Comparison of ENCODE assay signal across 24 cellular contexts in the genomic region with DNA sequence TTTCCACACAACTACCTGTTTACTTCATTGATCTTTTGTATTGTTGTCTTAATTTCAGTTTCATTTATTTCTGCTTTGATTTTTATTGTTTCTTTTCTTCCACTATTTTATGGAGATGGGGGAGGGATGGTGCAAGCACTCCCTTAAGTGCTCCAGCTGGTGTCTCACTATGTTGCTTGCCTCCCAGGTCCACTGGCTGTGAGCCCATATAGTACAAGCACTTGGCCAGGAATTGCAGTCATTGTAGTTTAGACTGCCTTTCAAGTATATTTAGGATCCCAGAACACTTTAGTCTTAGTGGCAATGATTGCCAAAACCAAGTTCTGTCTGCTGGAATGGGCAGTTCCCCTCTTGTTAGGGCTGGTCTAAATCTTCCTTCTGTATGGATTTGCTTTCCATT. TPM values are rescaled to one million over a fixed set of nuclear protein-coding genes. Genes with fewer than 3 reads are reported as not detected.
DNase-seq lines count a peak whose midpoint lies in the region; ATAC-seq, FAIRE-seq and TF ChIP-seq lines count a peak whose summit lies in the region.
"Had no signal": no experiment of that assay in that cellular context is flagged by ENCODE, and none has a peak within 500 bp of the region (broad histone marks: within the 10 kb centered on the region; RNA-seq: fewer than 3 reads in every experiment).

No MANE protein-coding gene starts in this region.

- H3K4me2 ChIP-seq in astrocyte (ENCODE audit: low read length), result no peak overlapping the region
- H3K4me2 ChIP-seq: PC-9 had no signal

- DNase-seq in Right ventricle myocardium inferior (ENCODE audit: missing footprints) (no peak), right cardiac atrium (no peak), astrocyte (ENCODE audit: low read depth) (peak; percentile 18), fibroblast of gingiva (ENCODE audit: low read depth) (peak; percentile 23), left lung (peak in 1 of 2 donors; percentile 32), NOMO-1 treated with DMSO at 0.1 percent for 48 hours (lab: John Stamatoyannopoulos, UW; ENCODE audit: unreplicated experiment) (no peak), iPS-NIHi7 (ENCODE audit: extremely low spot score) (no peak)
- DNase-seq: ACHN, AML-193, H7, KBM-7, MV-4-11, NCI-H1417 treated with DMSO at 0.1 percent for 48 hours, NCI-H1930, NCI-H2227 treated with DMSO at 0.1 percent for 48 hours, NCI-H524, NCI-H82, PC-9, SJCRH30 had no signal

- no peaks in the 10 kb centered on the region for H3K27me3 Mint-ChIP-seq in astrocyte (ENCODE audit: low read depth, unreplicated experiment)

- H3K4me1 ChIP-seq in right cardiac atrium (ENCODE audit: control insufficient read depth, insufficient read depth, low read length) (no peaks in the 10 kb centered on the region), astrocyte (ENCODE audit: insufficient read depth, low read length) (no peaks in the 10 kb centered on the region), left lung (no peaks in the 10 kb centered on the region)
- H3K4me1 ChIP-seq: SJCRH30 had no signal

- H3K79me2 ChIP-seq in astrocyte (ENCODE audit: insufficient read depth, low read length), result no peaks in the 10 kb centered on the region

- H3K27ac Mint-ChIP-seq in astrocyte (ENCODE audit: unreplicated experiment), result no peak overlapping the region

- FAIRE-seq in astrocyte (lab: Jason Lieb, UNC), result no peak
- FAIRE-seq: G401.6, HepG2 had no signal

- no peak overlapping the region for H2AFZ ChIP-seq in astrocyte (ENCODE audit: low read depth, low read length)
- H2AFZ ChIP-seq: PC-9 had no signal

- H3K27me3 ChIP-seq in right cardiac atrium (ENCODE audit: control insufficient read depth, insufficient read depth) (no peaks in the 10 kb centered on the region), astrocyte (ENCODE audit: insufficient read depth, low read length) (no peaks in the 10 kb centered on the region), left lung (no peaks in the 10 kb centered on the region)
- H3K27me3 ChIP-seq: SJCRH30 had no signal

- H3K36me3 Mint-ChIP-seq in astrocyte (ENCODE audit: low read depth, unreplicated experiment), result no peaks in the 10 kb centered on the region

- H3K27ac ChIP-seq in right cardiac atrium (ENCODE audit: low read length), result no peak overlapping the region
- H3K27ac ChIP-seq in astrocyte (ENCODE audit: low read depth, low read length), result no peak overlapping the region
- no peak overlapping the region for H3K27ac ChIP-seq in left lung
- H3K27ac ChIP-seq: C4-2B, PC-9, RWPE1, SJCRH30 had no signal

- H4K20me1 ChIP-seq in astrocyte (ENCODE audit: insufficient read depth, low read length), result no peaks in the 10 kb centered on the region

- TF ChIP-seq CTCF in astrocyte (IDR thresholded peaks at IDR 0.05; ENCODE audit: insufficient read depth, low read depth, low read length), result no peak
- no peak for TF ChIP-seq CTCF in left lung (IDR thresholded peaks at IDR 0.05)

- H3K36me3 ChIP-seq in astrocyte (ENCODE audit: insufficient read depth, low read length) (no peaks in the 10 kb centered on the region), left lung (no peaks in the 10 kb centered on the region)
- H3K36me3 ChIP-seq: SJCRH30 had no signal

- intact Hi-C loops in Right ventricle myocardium inferior (cut with DNase I), result no loop called here
- intact Hi-C loops in right cardiac atrium (cut with DNase I), result no loop called here
- intact Hi-C loops in left lung (cut with DNase I), result no loop called here

- H3K4me1 Mint-ChIP-seq in astrocyte (ENCODE audit: low read depth, unreplicated experiment), result no peaks in the 10 kb centered on the region

- ATAC-seq in Right ventricle myocardium inferior (peak; percentile 44), right cardiac atrium (no peak), left lung (peak; percentile 58), HG02840 (IDR thresholded peaks at IDR 0.05; ENCODE audit: low FRiP score, unreplicated experiment) (no peak)
- ATAC-seq: HepG2 had no signal

- H3K9me3 ChIP-seq in right cardiac atrium (ENCODE audit: control insufficient read depth, low read length) (no peaks in the 10 kb centered on the region), astrocyte (ENCODE audit: insufficient read depth, low read depth, low read length) (no peaks in the 10 kb centered on the region), left lung (peaks cover 0 to 30% of the 10 kb centered on the region in 2 donors)
- H3K9me3 ChIP-seq: SJCRH30 had no signal

- peaks cover 4% of the 10 kb centered on the region for H3K9me3 Mint-ChIP-seq in astrocyte (ENCODE audit: unreplicated experiment)

- no peak overlapping the region for H3K4me3 ChIP-seq in right cardiac atrium (ENCODE audit: low read length)
- no peak overlapping the region for H3K4me3 ChIP-seq in astrocyte (ENCODE audit: insufficient read depth, low read depth, low read length)
- H3K4me3 ChIP-seq in left lung, result no peak overlapping the region
- H3K4me3 ChIP-seq: PC-9, SJCRH30 had no signal

- no peak overlapping the region for H3K9ac ChIP-seq in astrocyte (ENCODE audit: low read length)

- no peak overlapping the region for H3K4me3 Mint-ChIP-seq in astrocyte (ENCODE audit: unreplicated experiment)

RNA-seq across cellular contexts. Expression of a gene that starts 34.9 kb away (rescaled TPM):
- 22.4 TPM for total RNA-seq in Right ventricle myocardium inferior
- 10 to 100 TPM; 14.1 to 29.7 (median 22.7) TPM for total RNA-seq in right cardiac atrium
- polyA plus RNA-seq in right cardiac atrium, result 11.6 TPM
- 11.7 and 13.2 TPM in 2 replicates for total RNA-seq in astrocyte
- total RNA-seq in left lung, result 10 to 100 TPM; 49.6 to 58.7 TPM

Comparison
In these comparisons a context has a peak if more than half of its experiments do, and no peak if none do; other contexts are left out.
1. ATAC-seq: peak in Right ventricle myocardium inferior (single experiment) and left lung (single experiment); none in right cardiac atrium (0 of 2) and HG02840 (single experiment).
2. DNase-seq: peak in astrocyte (single experiment) and fibroblast of gingiva (single experiment); none in Right ventricle myocardium inferior (single experiment), right cardiac atrium (0 of 3), NOMO-1 treated with DMSO at 0.1 percent for 48 hours (single experiment) and iPS-NIHi7 (single experiment).